In genomic region chr7:94908204-94909022, GRCh38 we compare ENCODE assay signal across 9 cellular contexts. TPM values are rescaled to one million over a fixed set of nuclear protein-coding genes. Genes with fewer than 3 reads are reported as not detected.
A peak's percentile ranks its signal among the peaks of the same experiment; 100 is the strongest.
DNase-seq lines count a peak whose midpoint lies in the region; ATAC-seq and TF ChIP-seq lines count a peak whose summit lies in the region.
"Had no signal": no experiment of that assay in that cellular context is flagged by ENCODE, and none has a peak within 500 bp of the region (broad histone marks: within the 10 kb centered on the region; RNA-seq: fewer than 3 reads in every experiment).

No MANE protein-coding gene starts in this region.

- intact Hi-C loops in dendritic cell treated with granulocyte-macrophage colony-stimulating factor and Interleukin-4, amounts not matched to agents 40 ng/mL and 50 ng/mL, for 4 days (cut with micrococcal nuclease): no loop called here

- H3K9me3 Mint-ChIP-seq in dendritic cell treated with granulocyte-macrophage colony-stimulating factor and Interleukin-4, amounts not matched to agents 40 ng/mL and 50 ng/mL, for 4 days: no peaks in the 10 kb centered on the region

- ATAC-seq in GM21515 (IDR thresholded peaks at IDR 0.05; ENCODE audit: unreplicated experiment): no peak

- H3K4me1 Mint-ChIP-seq in dendritic cell treated with granulocyte-macrophage colony-stimulating factor and Interleukin-4, amounts not matched to agents 40 ng/mL and 50 ng/mL, for 4 days (ENCODE audit: low read depth): peaks cover 7% of the 10 kb centered on the region
- H3K4me1 Mint-ChIP-seq: CD4-positive, CD25-positive, alpha-beta regulatory T cell had no signal

- TF ChIP-seq CTCF in liver (IDR thresholded peaks at IDR 0.05; ENCODE audit: low read depth, low read length, missing input control): no peak

- TF ChIP-seq RAD21 in liver (IDR thresholded peaks at IDR 0.05): no peak

- H3K9ac ChIP-seq in liver (ENCODE audit: low read depth in 1 of 2, low read length in 2 of 2): no peak overlapping the region

- under 1% methylated on average over 26 of the region's 26 CpGs for WGBS in liver

- peaks cover 0 to 9% (median 7%) of the 10 kb centered on the region in 4 donors for H3K4me1 ChIP-seq in liver (ENCODE audit: control insufficient read depth in 4 of 4, insufficient read depth in 4 of 4, low read length in 3 of 4)

- H3K9me3 ChIP-seq in liver (ENCODE audit: control insufficient read depth in 4 of 4, low read length in 3 of 4): no peaks in the 10 kb centered on the region

- DNase-seq in NK-92 treated with Interleukin-12 subunit alpha and Interleukin-12 subunit beta, amount 100 ng/mL, for 24 hours (lab: John Stamatoyannopoulos, UW): peak; percentile 38
- DNase-seq in NK-92 (lab: John Stamatoyannopoulos, UW; ENCODE audit: unreplicated experiment) (no peak), NCI-H2227 treated with DMSO at 0.1 percent for 48 hours (lab: John Stamatoyannopoulos, UW) (peak; percentile 83), substantia nigra (lab: John Stamatoyannopoulos, UW) (peak in 45 of 49 donors; percentile 1 to 71 (median 29))
- DNase-seq in activated effector memory CD4-positive, alpha-beta T cell treated with Interleukin-2 at 50 U/mL for 16 hours: no peak
- DNase-seq: CD4-positive, CD25-positive, alpha-beta regulatory T cell had no signal

- H3K27ac ChIP-seq in liver (ENCODE audit: low read depth in 1 of 2, low read length in 2 of 2): no peak overlapping the region
- peak overlapping the region; percentile 68 for H3K27ac ChIP-seq in substantia nigra (ENCODE audit: low read depth, low read length, poor library complexity, severe bottlenecking)

- no peaks in the 10 kb centered on the region for H3K36me3 Mint-ChIP-seq in dendritic cell treated with granulocyte-macrophage colony-stimulating factor and Interleukin-4, amounts not matched to agents 40 ng/mL and 50 ng/mL, for 4 days (ENCODE audit: low read depth)
- H3K36me3 Mint-ChIP-seq: CD4-positive, CD25-positive, alpha-beta regulatory T cell had no signal

- peaks cover 42% of the 10 kb centered on the region for H3K27me3 Mint-ChIP-seq in dendritic cell treated with granulocyte-macrophage colony-stimulating factor and Interleukin-4, amounts not matched to agents 40 ng/mL and 50 ng/mL, for 4 days

- H3K36me3 ChIP-seq in liver (ENCODE audit: control insufficient read depth in 4 of 4, insufficient read depth in 3 of 4, low read depth in 1 of 4, low read length in 3 of 4): no peaks in the 10 kb centered on the region

- peak overlapping the region in 2 of 3 donors; percentile 80 to 89 for H3K4me3 ChIP-seq in liver (ENCODE audit: low read depth in 1 of 3, low read length in 3 of 3)

- H3K4me3 Mint-ChIP-seq in dendritic cell treated with granulocyte-macrophage colony-stimulating factor and Interleukin-4, amounts not matched to agents 40 ng/mL and 50 ng/mL, for 4 days: peak overlapping the region; percentile 35
- H3K4me3 Mint-ChIP-seq: CD4-positive, CD25-positive, alpha-beta regulatory T cell had no signal

- no peak overlapping the region for H3K27ac Mint-ChIP-seq in dendritic cell treated with granulocyte-macrophage colony-stimulating factor and Interleukin-4, amounts not matched to agents 40 ng/mL and 50 ng/mL, for 4 days

- peaks cover 0 to 15% (median 0%) of the 10 kb centered on the region in 4 donors for H3K27me3 ChIP-seq in liver (ENCODE audit: control insufficient read depth in 4 of 4, insufficient read depth in 4 of 4, low read length in 3 of 4)

TF ChIP-seq in liver, 16 proteins besides CTCF, POLR2A, EP300 and RAD21:
- TF ChIP-seq GABPA (IDR thresholded peaks at IDR 0.05 in 1 of 2, conservative IDR thresholded peaks at IDR 0.05 in 1 of 2) (no peak), FOXA1 (IDR thresholded peaks at IDR 0.05) (no peak), REST (IDR thresholded peaks at IDR 0.05) (no peak), SP1 (IDR thresholded peaks at IDR 0.05) (no peak), MAX (IDR thresholded peaks at IDR 0.05) (no peak), FOXA2 (IDR thresholded peaks at IDR 0.05) (no peak), YY1 (IDR thresholded peaks at IDR 0.05) (no peak), ATF3 (IDR thresholded peaks at IDR 0.05) (no peak)

RNA-seq across cellular contexts. Expression of gene PPP1R9A, which starts 1.0 kb away (rescaled TPM):
- total RNA-seq in liver: 1 to 10 TPM; 4.1 to 5.4 TPM
- 1 to 10 TPM in 1 of 2 donors, under 1 TPM in 1; 0.17 to 1.4 TPM for polyA plus RNA-seq in liver
- total RNA-seq: CD4-positive, CD25-positive, alpha-beta regulatory T cell had no signal
- polyA plus RNA-seq: CD4-positive, CD25-positive, alpha-beta regulatory T cell had no signal

Comparison
In these comparisons a context has a peak if more than half of its experiments do, and no peak if none do; other contexts are left out.
1. DNase-seq: peak in NK-92 treated with Interleukin-12 subunit alpha and Interleukin-12 subunit beta, amount 100 ng/mL, for 24 hours (single experiment), NCI-H2227 treated with DMSO at 0.1 percent for 48 hours (single experiment) and substantia nigra (45 of 49); none in NK-92 (single experiment) and activated effector memory CD4-positive, alpha-beta T cell treated with Interleukin-2 at 50 U/mL for 16 hours (single experiment).